15 cellular contexts compared by ENCODE assay signal in the genomic region with DNA sequence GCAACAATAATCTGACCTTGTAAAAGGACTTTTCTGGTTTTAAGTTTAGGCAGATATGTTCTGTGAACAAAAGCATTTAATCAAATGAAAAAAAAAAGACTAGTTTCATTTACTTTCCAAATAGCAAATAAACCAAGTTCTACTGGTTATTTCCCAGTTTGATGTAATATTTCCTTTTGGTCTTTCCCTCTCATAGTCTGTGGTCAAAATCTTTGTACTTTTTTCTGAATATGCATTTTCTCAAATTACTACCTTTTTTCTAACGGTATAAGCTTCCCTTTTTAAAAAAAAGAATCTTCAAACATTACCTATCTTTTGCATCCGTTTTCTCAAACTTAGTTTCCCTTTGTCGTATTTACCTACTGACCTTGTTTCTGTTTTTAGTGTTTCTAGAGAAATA. TPM values are rescaled to one million over a fixed set of nuclear protein-coding genes. Genes with fewer than 3 reads are reported as not detected.
DNase-seq lines count a peak whose midpoint lies in the region; ATAC-seq and TF ChIP-seq lines count a peak whose summit lies in the region.
"Had no signal": no experiment of that assay in that cellular context is flagged by ENCODE, and none has a peak within 500 bp of the region (broad histone marks: within the 10 kb centered on the region; RNA-seq: fewer than 3 reads in every experiment).

No MANE protein-coding gene starts in this region.

- peaks cover 21% of the 10 kb centered on the region for H3K36me3 ChIP-seq in PC-3 (ENCODE audit: low read depth, low read length)
- H3K36me3 ChIP-seq: brain microvascular endothelial cell had no signal

- TF ChIP-seq CTCF in PC-3 (conservative IDR thresholded peaks at IDR 0.05; ENCODE audit: low read depth, low read length) (no peak), lower leg skin (IDR thresholded peaks at IDR 0.05) (no peak)

- H2AFZ ChIP-seq in PC-3 (ENCODE audit: low read length) = no peak overlapping the region

- H3F3A ChIP-seq in PC-3 (ENCODE audit: low read length, unreplicated experiment) = no peaks in the 10 kb centered on the region

- H3K27ac ChIP-seq in PC-3 (ENCODE audit: low read length) = no peak overlapping the region
- H3K27ac ChIP-seq: brain microvascular endothelial cell, RWPE1, tibial artery had no signal

- POLR2A ChIA-PET in PC-3 (lab: Charles Lee; ENCODE audit: unreplicated experiment) = no interaction called here

- no peaks in the 10 kb centered on the region for H3K9me3 Mint-ChIP-seq in central memory CD8-positive, alpha-beta T cell
- H3K9me3 Mint-ChIP-seq: endodermal cell, H9 had no signal

- H3K4me3 ChIP-seq in PC-3 (ENCODE audit: low read length) (no peak overlapping the region), lower leg skin (ENCODE audit: low read depth, poor library complexity, severe bottlenecking) (no peak overlapping the region)
- H3K4me3 ChIP-seq: tibial artery had no signal

- H3K27me3 ChIP-seq in PC-3 (ENCODE audit: low read length) = no peaks in the 10 kb centered on the region
- H3K27me3 ChIP-seq: brain microvascular endothelial cell, tibial artery had no signal

- peaks cover 54% of the 10 kb centered on the region for H3K4me1 Mint-ChIP-seq in central memory CD8-positive, alpha-beta T cell
- H3K4me1 Mint-ChIP-seq: endodermal cell, H9 had no signal

- H3K4me1 ChIP-seq in PC-3 (ENCODE audit: insufficient read depth, low read length) = no peaks in the 10 kb centered on the region

- H3K4me2 ChIP-seq in PC-3 (ENCODE audit: low read length) = no peak overlapping the region

- CTCF ChIA-PET in PC-3 (lab: Charles Lee) = no interaction called here

- no peak for TF ChIP-seq POLR2A in lower leg skin (IDR thresholded peaks at IDR 0.05)

- no peak overlapping the region for H3K9ac ChIP-seq in PC-3 (ENCODE audit: low read length)

- peak overlapping the region; percentile 9 for H3K4me3 Mint-ChIP-seq in central memory CD8-positive, alpha-beta T cell
- H3K4me3 Mint-ChIP-seq: endodermal cell, H9 had no signal

- H3K79me2 ChIP-seq in PC-3 (ENCODE audit: low read length) = no peaks in the 10 kb centered on the region

- no peak for DNase-seq in central memory CD8-positive, alpha-beta T cell (ENCODE audit: low spot score in 2 of 2)
- DNase-seq in PC-3 = no peak
- no peak for DNase-seq in lower leg skin (ENCODE audit: low spot score in 2 of 2)
- no peak for DNase-seq in NK-92 treated with Interleukin-12 subunit alpha and Interleukin-12 subunit beta, amount 100 ng/mL, for 24 hours (lab: John Stamatoyannopoulos, UW)
- DNase-seq: activated CD8-positive, alpha-beta memory T cell treated with anti-CD3 and anti-CD28 coated beads, Interleukin-2, amount 50 U/mL, for 48 hours; brain microvascular endothelial cell; endodermal cell; H9; NCI-H226; tibial artery had no signal

- no TSS peak for BruUV-seq in PC-3 (replicated peaks; lab: Mats Ljungman, UMichigan)

- no peaks in the 10 kb centered on the region for H3K9me2 ChIP-seq in PC-3 (replicated peaks; ENCODE audit: low read length)

- peaks cover 16% of the 10 kb centered on the region for H3K36me3 Mint-ChIP-seq in central memory CD8-positive, alpha-beta T cell (ENCODE audit: insufficient read depth)

- H3K27ac Mint-ChIP-seq in central memory CD8-positive, alpha-beta T cell (ENCODE audit: low read depth) = peak overlapping the region; percentile 80
- H3K27ac Mint-ChIP-seq: endodermal cell had no signal

- 88 to 90% methylated on average over 3 of the region's 3 CpGs for WGBS in lower leg skin, 2 donors

- ATAC-seq in GM18517 (IDR thresholded peaks at IDR 0.05; ENCODE audit: unreplicated experiment) = peak; percentile 21
- ATAC-seq in GM19452 (IDR thresholded peaks at IDR 0.05; ENCODE audit: unreplicated experiment) = peak; percentile 13
- ATAC-seq in HG03159 (IDR thresholded peaks at IDR 0.05; ENCODE audit: unreplicated experiment) = peak; percentile 20
- ATAC-seq in central memory CD8-positive, alpha-beta T cell (replicated peaks; ENCODE audit: extremely low read depth, poor library complexity, severe bottlenecking) = no peak
- no peak for ATAC-seq in PC-3
- ATAC-seq: left lobe of liver had no signal

- intact Hi-C loops in PC-3 (cut with micrococcal nuclease) = no loop called here
- intact Hi-C loops in lower leg skin (cut with DNase I; ENCODE audit: low total_unique reads) = no loop called here

- H3K9me3 ChIP-seq in PC-3 (ENCODE audit: low read length) = no peaks in the 10 kb centered on the region
- H3K9me3 ChIP-seq: tibial artery had no signal

- H4K20me1 ChIP-seq in PC-3 (ENCODE audit: low read length) = no peaks in the 10 kb centered on the region

- no peaks in the 10 kb centered on the region for H3K27me3 Mint-ChIP-seq in central memory CD8-positive, alpha-beta T cell

RNA-seq across cellular contexts. Expression of a gene that starts 40.1 kb away (rescaled TPM):
- 22.2 and 23.7 TPM in 2 replicates for total RNA-seq in PC-3 (2014; rRNA removed)
- 10 to 100 TPM; 81.6 to 89.8 (median 88.0) TPM for total RNA-seq in lower leg skin

Comparison
In these comparisons a context has a peak if more than half of its experiments do, and no peak if none do; other contexts are left out.
1. ATAC-seq: peak in GM18517 (single experiment), GM19452 (single experiment) and HG03159 (single experiment); none in central memory CD8-positive, alpha-beta T cell (single experiment) and PC-3 (single experiment).